Comparison of ENCODE assay signal across 22 cellular contexts in genomic region chr2:2889141-2889540, GRCh38.
DNase-seq lines count a peak whose midpoint lies in the region; ATAC-seq, FAIRE-seq and TF ChIP-seq lines count a peak whose summit lies in the region.
"Had no signal": no experiment of that assay in that cellular context is flagged by ENCODE, and none has a peak within 500 bp of the region (broad histone marks: within the 10 kb centered on the region; RNA-seq: fewer than 3 reads in every experiment).

No MANE protein-coding gene starts in this region.

- no peaks in the 10 kb centered on the region for H3K9me3 Mint-ChIP-seq in GM23338
- H3K9me3 Mint-ChIP-seq: CD4-positive, alpha-beta memory T cell; CD8-positive, alpha-beta memory T cell had no signal

- no peak for TF ChIP-seq CTCF in GM23338 (conservative IDR thresholded peaks at IDR 0.05; ENCODE audit: low read depth in 2 of 2)
- no peak for TF ChIP-seq CTCF in coronary artery (IDR thresholded peaks at IDR 0.05)
- no peak for TF ChIP-seq CTCF in D721Med (IDR thresholded peaks at IDR 0.05; ENCODE audit: insufficient read depth, missing control alignments)

- no peaks in the 10 kb centered on the region for H3F3A ChIP-seq in GM23338 (replicated peaks; ENCODE audit: low read depth)

- DNase-seq in GM23338 (ENCODE audit: low spot score) (no peak), RPMI8226 (peak; percentile 1), coronary artery (ENCODE audit: low spot score) (peak; percentile 9), cerebellar nuclear complex (lab: John Stamatoyannopoulos, UW) (no peak), D721Med (ENCODE audit: insufficient read length, low spot score) (no peak)
- DNase-seq: 8988T; ACHN; BE2C; C1 segment of cervical spinal cord; CD4-positive, alpha-beta memory T cell; CD4-positive, CD25-positive, alpha-beta regulatory T cell; CD8-positive, alpha-beta memory T cell; COR-L47; DMS79 treated with DMSO at 0.1 percent for 48 hours; GF-D8 had no signal

- ATAC-seq in GM23338 (no peak), HG03457 (IDR thresholded peaks at IDR 0.05; ENCODE audit: unreplicated experiment) (no peak)

- no peak overlapping the region for H3K4me3 ChIP-seq in GM23338
- no peak overlapping the region for H3K4me3 ChIP-seq in coronary artery
- H3K4me3 ChIP-seq: BLaER1 had no signal

- H3K27ac Mint-ChIP-seq in GM23338, result no peak overlapping the region
- H3K27ac Mint-ChIP-seq: CD14-positive monocyte; CD4-positive, alpha-beta memory T cell; CD4-positive, CD25-positive, alpha-beta regulatory T cell; CD8-positive, alpha-beta memory T cell had no signal

- H3K27me3 Mint-ChIP-seq in GM23338 (ENCODE audit: insufficient read depth, low read depth, poor library complexity), result peaks cover 2% of the 10 kb centered on the region
- H3K27me3 Mint-ChIP-seq: CD4-positive, CD25-positive, alpha-beta regulatory T cell had no signal

- no peaks in the 10 kb centered on the region for H4K20me1 ChIP-seq in GM23338 (replicated peaks; ENCODE audit: insufficient read depth)
- H4K20me1 ChIP-seq: BLaER1 had no signal

- no peak overlapping the region for H3K4me3 Mint-ChIP-seq in GM23338
- H3K4me3 Mint-ChIP-seq: CD14-positive monocyte; CD4-positive, alpha-beta memory T cell; CD4-positive, CD25-positive, alpha-beta regulatory T cell; CD8-positive, alpha-beta memory T cell had no signal

- H2AFZ ChIP-seq in GM23338, result 0 out of 2 replicates have a peak overlapping the region, but pooled peaks have one; percentile 32

- H3K27ac ChIP-seq in GM23338 (ENCODE audit: low read depth) (no peak overlapping the region), coronary artery (no peak overlapping the region)
- H3K27ac ChIP-seq: BLaER1 had no signal

- no peaks in the 10 kb centered on the region for H3K36me3 ChIP-seq in GM23338 (ENCODE audit: insufficient read depth)
- H3K36me3 ChIP-seq: BE2C, BLaER1 had no signal

- H3K27me3 ChIP-seq in GM23338 (ENCODE audit: insufficient read depth), result no peaks in the 10 kb centered on the region
- H3K27me3 ChIP-seq: BE2C, BLaER1 had no signal

- H3K4me2 ChIP-seq in GM23338, result no peak overlapping the region
- H3K4me2 ChIP-seq: BLaER1 had no signal

- FAIRE-seq in D721Med (lab: Jason Lieb, UNC), result no peak
- FAIRE-seq: A204.1, G401.6, GM12891, GM19239 had no signal

- H3K4me1 ChIP-seq in GM23338 (ENCODE audit: insufficient read depth), result no peaks in the 10 kb centered on the region
- H3K4me1 ChIP-seq: BE2C, BLaER1 had no signal

- no peaks in the 10 kb centered on the region for H3K4me1 Mint-ChIP-seq in GM23338
- H3K4me1 Mint-ChIP-seq: CD14-positive monocyte; CD4-positive, alpha-beta memory T cell; CD4-positive, CD25-positive, alpha-beta regulatory T cell; CD8-positive, alpha-beta memory T cell had no signal

- no peaks in the 10 kb centered on the region for H3K79me2 ChIP-seq in GM23338 (replicated peaks; ENCODE audit: insufficient read depth)

- H3K36me3 Mint-ChIP-seq in GM23338 (ENCODE audit: low read depth), result no peaks in the 10 kb centered on the region
- H3K36me3 Mint-ChIP-seq: CD14-positive monocyte; CD4-positive, alpha-beta memory T cell; CD4-positive, CD25-positive, alpha-beta regulatory T cell; CD8-positive, alpha-beta memory T cell had no signal

- no peaks in the 10 kb centered on the region for H3K9me2 ChIP-seq in GM23338 (ENCODE audit: insufficient read depth)

TF ChIP-seq in GM23338, 12 proteins besides CTCF, POLR2A, EP300 and RAD21:
- TF ChIP-seq NANOG (IDR thresholded peaks at IDR 0.05; ENCODE audit: borderline replicate concordance) (no peak), ZNF462 (CRISPR knock-in tag; IDR thresholded peaks at IDR 0.05) (no peak), EZH2phosphoT487 (IDR thresholded peaks at IDR 0.05; ENCODE audit: unreplicated experiment) (no peak), ZNF114 (CRISPR knock-in tag; IDR thresholded peaks at IDR 0.05) (no peak)

Comparison
In these comparisons a context has a peak if more than half of its experiments do, and no peak if none do; other contexts are left out.
1. DNase-seq: peak in RPMI8226 (single experiment) and coronary artery (single experiment); none in GM23338 (single experiment), cerebellar nuclear complex (0 of 2) and D721Med (single experiment).